Comparison of ENCODE assay signal across 29 cellular contexts in the genomic region with DNA sequence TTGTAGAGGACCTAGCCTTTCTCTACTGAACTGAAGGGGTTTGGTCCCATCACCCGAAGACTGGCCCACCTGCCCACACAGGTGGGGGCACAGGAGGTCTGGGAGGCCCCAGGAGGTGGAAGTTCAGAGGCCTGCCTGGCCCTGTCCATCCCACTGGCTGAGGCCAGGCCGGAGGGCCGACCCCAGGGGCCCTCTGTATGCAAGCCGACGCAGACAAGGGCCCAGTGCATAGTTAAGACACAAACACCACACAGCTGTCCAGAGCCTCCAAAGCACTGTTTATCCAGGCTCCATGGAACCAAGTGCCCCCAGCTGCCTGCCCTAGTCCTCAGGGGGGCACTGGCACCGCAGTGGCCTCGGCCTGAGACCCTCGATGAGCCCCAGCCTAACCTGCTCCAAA. TPM values are rescaled to one million over a fixed set of nuclear protein-coding genes. Genes with fewer than 3 reads are reported as not detected.
DNase-seq lines count a peak whose midpoint lies in the region; ATAC-seq and TF ChIP-seq lines count a peak whose summit lies in the region.
"Had no signal": no experiment of that assay in that cellular context is flagged by ENCODE, and none has a peak within 500 bp of the region (broad histone marks: within the 10 kb centered on the region; RNA-seq: fewer than 3 reads in every experiment).

No MANE protein-coding gene starts in this region.

- H3K4me3 ChIP-seq in BLaER1 treated with 17β-estradiol and CSF1 and Interleukin-3, amounts not matched to agents 10 nM and 100 nM, result no peak overlapping the region
- H3K4me3 ChIP-seq in WERI-Rb-1 (ENCODE audit: low read depth, low read length), result no peak overlapping the region
- H3K4me3 ChIP-seq in muscle layer of colon (ENCODE audit: low read depth in 1 of 2, low read length in 2 of 2), result no peak overlapping the region
- H3K4me3 ChIP-seq: body of pancreas, left lung, MG63, prostate gland, skin epidermis had no signal

- peak overlapping the region in 10 of 11 experiments; percentile 23 to 89 (median 76); a peak in 17 of 22 replicates for H3K4me2 ChIP-seq in BLaER1 treated with 17β-estradiol and CSF1 and Interleukin-3, amounts not matched to agents 10 nM and 100 nM

- no peaks in the 10 kb centered on the region for H3K36me3 ChIP-seq in BLaER1 treated with 17β-estradiol and CSF1 and Interleukin-3, amounts not matched to agents 10 nM and 100 nM
- H3K36me3 ChIP-seq in WERI-Rb-1 (peaks cover 40% of the 10 kb centered on the region), muscle layer of colon (ENCODE audit: insufficient read depth, low read length) (peaks cover 30% of the 10 kb centered on the region)
- H3K36me3 ChIP-seq: left lung, prostate gland had no signal

- H3K9me3 ChIP-seq in BLaER1 treated with 17β-estradiol and CSF1 and Interleukin-3, amounts not matched to agents 10 nM and 100 nM (replicated peaks in 1 of 11), result no peaks in the 10 kb centered on the region
- H3K9me3 ChIP-seq in WERI-Rb-1 (ENCODE audit: severe bottlenecking), result no peaks in the 10 kb centered on the region
- H3K9me3 ChIP-seq in muscle layer of colon (ENCODE audit: low read length), result no peaks in the 10 kb centered on the region
- H3K9me3 ChIP-seq: body of pancreas, left lung, MG63, prostate gland had no signal

- H3K9ac ChIP-seq in BLaER1 treated with 17β-estradiol and CSF1 and Interleukin-3, amounts not matched to agents 10 nM and 100 nM, result no peak overlapping the region; a peak in 1 of 22 replicates
- no peak overlapping the region for H3K9ac ChIP-seq in muscle layer of colon (ENCODE audit: low read length)

- no peaks in the 10 kb centered on the region for H3K36me3 Mint-ChIP-seq in stimulated activated effector memory CD8-positive, alpha-beta T cell treated with anti-CD3 and anti-CD28 coated beads, Interleukin-12 subunit alpha, Interleukin-12 subunit beta, amount 100 ng/mL, for 72 hours
- H3K36me3 Mint-ChIP-seq in type B pancreatic cell, result no peaks in the 10 kb centered on the region
- H3K36me3 Mint-ChIP-seq: activated CD4-positive, alpha-beta memory T cell treated with anti-CD3 and anti-CD28 coated beads for 36 hours; CD4-positive, CD25-positive, alpha-beta regulatory T cell; natural killer cell treated with Interleukin-12 subunit alpha and Interleukin-12 subunit beta and Interleukin-15 and Interleukin-18, amount 100 ng/mL, for 72 hours had no signal

- no peaks in the 10 kb centered on the region for H3K9me3 Mint-ChIP-seq in stimulated activated effector memory CD8-positive, alpha-beta T cell treated with anti-CD3 and anti-CD28 coated beads, Interleukin-12 subunit alpha, Interleukin-12 subunit beta, amount 100 ng/mL, for 72 hours
- H3K9me3 Mint-ChIP-seq in type B pancreatic cell, result no peaks in the 10 kb centered on the region
- H3K9me3 Mint-ChIP-seq: activated B cell treated with CpG ODN at 0.5 μM for 24 hours; activated CD4-positive, alpha-beta memory T cell treated with anti-CD3 and anti-CD28 coated beads for 36 hours; activated T-helper 2 cell treated with anti-CD3 and anti-CD28 coated beads, Interferon-gamma antibody, Interleukin-2, Interleukin-4, amounts not matched to agents 10 μg/mL and 5 μg/mL and 100 μg/mL, durations not matched to agents 14 hours and 24 hours and 36 hours; H9; natural killer cell treated with Interleukin-12 subunit alpha and Interleukin-12 subunit beta and Interleukin-15 and Interleukin-18, amount 100 ng/mL, for 72 hours had no signal

- DNase-seq in WERI-Rb-1 (no peak), NCI-H1417 treated with DMSO at 0.1 percent for 48 hours (lab: John Stamatoyannopoulos, UW) (no peak), nucleus accumbens (lab: John Stamatoyannopoulos, UW) (no peak), type B pancreatic cell (ENCODE audit: extremely low spot score, unreplicated experiment) (no peak)
- DNase-seq in stimulated activated effector memory CD8-positive, alpha-beta T cell treated with anti-CD3 and anti-CD28 coated beads, Interleukin-12 subunit alpha, Interleukin-12 subunit beta, amount 100 ng/mL, for 72 hours (ENCODE audit: low spot score in 2 of 2), result no peak
- DNase-seq: activated B cell treated with CpG ODN at 0.5 μM for 24 hours; activated CD4-positive, alpha-beta memory T cell treated with anti-CD3 and anti-CD28 coated beads for 36 hours; activated CD8-positive, alpha-beta memory T cell treated with anti-CD3 and anti-CD28 coated beads, Interleukin-2, amount 50 U/mL, for 48 hours; body of pancreas; CD4-positive, CD25-positive, alpha-beta regulatory T cell; effector memory CD4-positive, alpha-beta T cell; foreskin melanocyte; H9; hypothalamus; MG63; NCI-H1436; NCI-H510A; SIG-M5; stimulated activated CD4-positive, alpha-beta T cell treated with anti-CD3 and anti-CD28 coated beads, Interleukin-1b, Interleukin-23, amount 100 ng/mL, for 48 hours; SW 1271; T1000 had no signal

- H3K27ac Mint-ChIP-seq in stimulated activated effector memory CD8-positive, alpha-beta T cell treated with anti-CD3 and anti-CD28 coated beads, Interleukin-12 subunit alpha, Interleukin-12 subunit beta, amount 100 ng/mL, for 72 hours, result peak overlapping the region; percentile 50
- no peak overlapping the region for H3K27ac Mint-ChIP-seq in type B pancreatic cell
- H3K27ac Mint-ChIP-seq: activated B cell treated with CpG ODN at 0.5 μM for 24 hours; activated CD4-positive, alpha-beta memory T cell treated with anti-CD3 and anti-CD28 coated beads for 36 hours; activated T-helper 2 cell treated with anti-CD3 and anti-CD28 coated beads, Interferon-gamma antibody, Interleukin-2, Interleukin-4, amounts not matched to agents 10 μg/mL and 5 μg/mL and 100 μg/mL, durations not matched to agents 14 hours and 24 hours and 36 hours; natural killer cell treated with Interleukin-12 subunit alpha and Interleukin-12 subunit beta and Interleukin-15 and Interleukin-18, amount 100 ng/mL, for 72 hours had no signal

- no peaks in the 10 kb centered on the region for H3K27me3 Mint-ChIP-seq in type B pancreatic cell
- H3K27me3 Mint-ChIP-seq: activated CD4-positive, alpha-beta memory T cell treated with anti-CD3 and anti-CD28 coated beads for 36 hours; natural killer cell treated with Interleukin-12 subunit alpha and Interleukin-12 subunit beta and Interleukin-15 and Interleukin-18, amount 100 ng/mL, for 72 hours had no signal

- H3K27ac ChIP-seq in BLaER1 treated with 17β-estradiol and CSF1 and Interleukin-3, amounts not matched to agents 10 nM and 100 nM, result peak overlapping the region in 3 of 11 experiments; percentile 11 to 60 (median 51); a peak in 1 of 22 replicates
- peak overlapping the region; percentile 80 for H3K27ac ChIP-seq in WERI-Rb-1
- peak overlapping the region; percentile 89 for H3K27ac ChIP-seq in muscle layer of colon (ENCODE audit: low read depth, low read length)
- H3K27ac ChIP-seq: body of pancreas, left lung had no signal

- H3K4me1 ChIP-seq in BLaER1 treated with 17β-estradiol and CSF1 and Interleukin-3, amounts not matched to agents 10 nM and 100 nM, result peaks cover 31 to 71% (median 58%) of the 10 kb centered on the region in 10 experiments
- H3K4me1 ChIP-seq in muscle layer of colon (ENCODE audit: insufficient read depth, low read length), result peaks cover 35% of the 10 kb centered on the region

- TF ChIP-seq CTCF in WERI-Rb-1 (IDR thresholded peaks at IDR 0.05; ENCODE audit: low read depth, low read length), result no peak
- no peak for TF ChIP-seq CTCF in type B pancreatic cell (conservative IDR thresholded peaks at IDR 0.05)

- no peaks in the 10 kb centered on the region for H3K27me3 ChIP-seq in BLaER1 treated with 17β-estradiol and CSF1 and Interleukin-3, amounts not matched to agents 10 nM and 100 nM
- H3K27me3 ChIP-seq in WERI-Rb-1 (ENCODE audit: insufficient read depth, low read depth, severe bottlenecking), result no peaks in the 10 kb centered on the region
- no peaks in the 10 kb centered on the region for H3K27me3 ChIP-seq in muscle layer of colon (ENCODE audit: control insufficient read depth in 1 of 2, insufficient read depth in 2 of 2, low read length in 2 of 2)
- H3K27me3 ChIP-seq: body of pancreas, left lung, MG63 had no signal

- ATAC-seq in stimulated activated effector memory CD8-positive, alpha-beta T cell treated with anti-CD3 and anti-CD28 coated beads, Interleukin-12 subunit alpha, Interleukin-12 subunit beta, amount 100 ng/mL, for 72 hours, result no peak
- no peak for ATAC-seq in HG03571 (IDR thresholded peaks at IDR 0.05; ENCODE audit: unreplicated experiment)
- ATAC-seq: body of pancreas, left lung had no signal

- no peaks in the 10 kb centered on the region for H3K4me1 Mint-ChIP-seq in stimulated activated effector memory CD8-positive, alpha-beta T cell treated with anti-CD3 and anti-CD28 coated beads, Interleukin-12 subunit alpha, Interleukin-12 subunit beta, amount 100 ng/mL, for 72 hours
- peaks cover 5% of the 10 kb centered on the region for H3K4me1 Mint-ChIP-seq in type B pancreatic cell (ENCODE audit: unreplicated experiment)
- H3K4me1 Mint-ChIP-seq: CD4-positive, CD25-positive, alpha-beta regulatory T cell had no signal

- peaks cover 0 to 12% (median 0%) of the 10 kb centered on the region in 11 experiments; a peak in 3 of 22 replicates for H4K20me1 ChIP-seq in BLaER1 treated with 17β-estradiol and CSF1 and Interleukin-3, amounts not matched to agents 10 nM and 100 nM

- no peak overlapping the region for H3K4me3 Mint-ChIP-seq in stimulated activated effector memory CD8-positive, alpha-beta T cell treated with anti-CD3 and anti-CD28 coated beads, Interleukin-12 subunit alpha, Interleukin-12 subunit beta, amount 100 ng/mL, for 72 hours
- H3K4me3 Mint-ChIP-seq in type B pancreatic cell, result no peak overlapping the region
- H3K4me3 Mint-ChIP-seq: activated B cell treated with CpG ODN at 0.5 μM for 24 hours; activated CD4-positive, alpha-beta memory T cell treated with anti-CD3 and anti-CD28 coated beads for 36 hours; CD4-positive, CD25-positive, alpha-beta regulatory T cell; H9; natural killer cell treated with Interleukin-12 subunit alpha and Interleukin-12 subunit beta and Interleukin-15 and Interleukin-18, amount 100 ng/mL, for 72 hours had no signal

RNA-seq across cellular contexts. Expression of a gene that starts 26.7 kb away (rescaled TPM):
- 24.9 and 34.3 TPM in 2 replicates for total RNA-seq in type B pancreatic cell (ENCODE audit: low replicate concordance)

RNA-seq across cellular contexts. Expression of a gene that starts 34.3 kb away (rescaled TPM):
- 68.4 and 75.2 TPM in 2 replicates for total RNA-seq in type B pancreatic cell (ENCODE audit: low replicate concordance)

RNA-seq across cellular contexts. Expression of a gene that starts 38.3 kb away (rescaled TPM):
- 0.19 and 7.3 TPM in 2 replicates for total RNA-seq in type B pancreatic cell (ENCODE audit: low replicate concordance)
- total RNA-seq: activated B cell treated with CpG ODN at 0.5 μM for 24 hours; activated CD4-positive, alpha-beta memory T cell treated with anti-CD3 and anti-CD28 coated beads for 36 hours; CD4-positive, CD25-positive, alpha-beta regulatory T cell; natural killer cell treated with Interleukin-12 subunit alpha and Interleukin-12 subunit beta and Interleukin-15 and Interleukin-18, amount 100 ng/mL, for 72 hours had no signal

RNA-seq across cellular contexts. Expression of a gene that starts 48.8 kb away (rescaled TPM):
- total RNA-seq in type B pancreatic cell (ENCODE audit: low replicate concordance), result 17.0 and 23.2 TPM in 2 replicates
